In the genomic region with DNA sequence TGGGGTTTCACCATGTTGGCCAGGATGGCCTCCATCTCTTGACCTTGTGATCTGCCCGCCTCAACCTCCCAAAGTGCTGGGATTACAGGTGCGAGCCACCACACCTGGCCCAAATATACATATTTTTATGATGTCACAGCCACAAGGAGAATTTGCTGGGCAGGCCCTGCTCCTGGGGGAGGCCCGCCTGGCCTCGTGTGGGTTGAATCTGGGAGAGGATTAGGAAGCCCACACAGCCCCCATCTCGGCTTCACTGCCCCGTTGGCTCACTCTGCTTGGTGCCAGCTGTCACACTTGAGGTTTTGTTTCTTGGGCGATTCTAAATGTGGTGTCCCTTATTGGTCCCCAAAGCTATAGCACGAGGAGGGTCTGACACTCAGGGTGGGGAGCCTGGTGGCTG, we compare ENCODE assay signal across 25 cellular contexts.
"Had no signal": no experiment of that assay in that cellular context is flagged by ENCODE, and none has a peak within 500 bp of the region (broad histone marks: within the 10 kb centered on the region; RNA-seq: fewer than 3 reads in every experiment).

No MANE protein-coding gene starts in this region.

- H3K36me3 ChIP-seq: colonic mucosa, esophagus muscularis mucosa, esophagus squamous epithelium, gastrocnemius medialis, gastroesophageal sphincter, heart left ventricle, heart right ventricle had no signal

- H3K27ac Mint-ChIP-seq: dendritic cell treated with granulocyte-macrophage colony-stimulating factor and Interleukin-4, amounts not matched to agents 40 ng/mL and 50 ng/mL, for 4 days; effector memory CD8-positive, alpha-beta T cell had no signal

- H3K9me3 ChIP-seq: colonic mucosa, gastrocnemius medialis had no signal

- H3K4me1 ChIP-seq: colonic mucosa, esophagus muscularis mucosa, foreskin keratinocyte, gastrocnemius medialis, gastroesophageal sphincter, heart left ventricle, heart right ventricle had no signal

- H3K27me3 Mint-ChIP-seq: dendritic cell treated with granulocyte-macrophage colony-stimulating factor and Interleukin-4, amounts not matched to agents 40 ng/mL and 50 ng/mL, for 4 days had no signal

- H3K4me3 Mint-ChIP-seq: dendritic cell treated with granulocyte-macrophage colony-stimulating factor and Interleukin-4, amounts not matched to agents 40 ng/mL and 50 ng/mL, for 4 days; effector memory CD8-positive, alpha-beta T cell; endodermal cell had no signal

- DNase-seq: colonic mucosa; cortex of kidney; dermis blood vessel endothelial cell; dorsolateral prefrontal cortex; effector CD4-positive, alpha-beta T cell; effector CD8-positive, alpha-beta T cell; effector memory CD4-positive, alpha-beta T cell; effector memory CD8-positive, alpha-beta T cell; erythroblast; esophagus squamous epithelium; foreskin fibroblast; foreskin keratinocyte; foreskin melanocyte; gastrocnemius medialis; glutamatergic neuron; head of caudate nucleus; heart left ventricle; heart right ventricle had no signal

- H3K27me3 ChIP-seq: colonic mucosa, foreskin keratinocyte, gastrocnemius medialis had no signal

- H3K4me3 ChIP-seq: colonic mucosa, coronary artery, dorsolateral prefrontal cortex, esophagus muscularis mucosa, esophagus squamous epithelium, gastrocnemius medialis, gastroesophageal sphincter, heart left ventricle, heart right ventricle had no signal

- H3K27ac ChIP-seq: colonic mucosa, coronary artery, dorsolateral prefrontal cortex, epithelial cell of prostate, esophagus muscularis mucosa, esophagus squamous epithelium, foreskin keratinocyte, gastrocnemius medialis, gastroesophageal sphincter, heart left ventricle, heart right ventricle had no signal

- ATAC-seq: effector memory CD8-positive, alpha-beta T cell; esophagus mucosa; foreskin keratinocyte; gastrocnemius medialis; gastroesophageal sphincter; heart left ventricle; heart right ventricle had no signal
